25 cellular contexts compared by ENCODE assay signal in genomic region chr1:43874716-43875115, GRCh38. TPM values are rescaled to one million over a fixed set of nuclear protein-coding genes. Genes with fewer than 3 reads are reported as not detected.
DNase-seq lines count a peak whose midpoint lies in the region; ATAC-seq and TF ChIP-seq lines count a peak whose summit lies in the region.
"Had no signal": no experiment of that assay in that cellular context is flagged by ENCODE, and none has a peak within 500 bp of the region (broad histone marks: within the 10 kb centered on the region; RNA-seq: fewer than 3 reads in every experiment).

No MANE protein-coding gene starts in this region.

- H2AFZ ChIP-seq in SK-N-SH (ENCODE audit: low read depth): no peak overlapping the region
- H2AFZ ChIP-seq: GM23248 had no signal

- 90% methylated on average over 3 of the region's 3 CpGs for WGBS in SK-N-SH (ENCODE audit: low lambda C conversion rate)

- no peaks in the 10 kb centered on the region for H3K79me2 ChIP-seq in SK-N-SH (ENCODE audit: insufficient read depth)

- H3K9me2 ChIP-seq in SK-N-SH: no peaks in the 10 kb centered on the region

- H3K4me3 ChIP-seq in mucosa of descending colon (no peak overlapping the region), HAP-1 (no peak overlapping the region), SK-N-SH (ENCODE audit: low read depth in 2 of 2, low read length in 1 of 2) (no peak overlapping the region)
- H3K4me3 ChIP-seq: GM12878, GM23248 had no signal

- H3K9ac ChIP-seq in SK-N-SH: no peak overlapping the region
- H3K9ac ChIP-seq: GM23248 had no signal

- no peaks in the 10 kb centered on the region for H3K4me1 ChIP-seq in mucosa of descending colon (ENCODE audit: low read depth)
- H3K4me1 ChIP-seq in HAP-1: no peaks in the 10 kb centered on the region
- peaks cover 0 to 9% of the 10 kb centered on the region in 2 experiments; a peak in 1 of 4 replicates for H3K4me1 ChIP-seq in SK-N-SH (ENCODE audit: control insufficient read depth in 1 of 2, insufficient read depth in 2 of 2, low read depth in 1 of 2, low read length in 1 of 2)
- H3K4me1 ChIP-seq: BE2C had no signal

- H4K20me1 ChIP-seq in SK-N-SH (ENCODE audit: insufficient read depth): peaks cover 16% of the 10 kb centered on the region

- in situ Hi-C loops in HAP-1 (cut with MboI; ENCODE audit: low sequenced_read_pairs): no loop called here

- H3K27ac ChIP-seq in 22Rv1: peak overlapping the region; percentile 17; the same call in 1 of the 2 replicates
- H3K27ac ChIP-seq in SK-N-SH (ENCODE audit: low read depth in 2 of 2, low read length in 1 of 2): no peak overlapping the region
- H3K27ac ChIP-seq: GM23248 had no signal

- ATAC-seq in mucosa of descending colon: peak; percentile 32
- ATAC-seq: GM12878 had no signal

- TF ChIP-seq EP300 in SK-N-SH (IDR thresholded peaks at IDR 0.05; ENCODE audit: borderline replicate concordance in 1 of 2, low read depth in 1 of 2, low read length in 1 of 2): no peak

- POLR2A ChIA-PET in SK-N-SH (lab: Yijun Ruan, JAX): no interaction called here

- H3K9me3 ChIP-seq in mucosa of descending colon (no peaks in the 10 kb centered on the region), HAP-1 (no peaks in the 10 kb centered on the region), SK-N-SH (no peaks in the 10 kb centered on the region)
- H3K9me3 ChIP-seq: BE2C had no signal

- intact Hi-C loops in mucosa of descending colon (cut with DNase I, micrococcal nuclease): no loop called here

- H3F3A ChIP-seq in SK-N-SH (replicated peaks; ENCODE audit: insufficient read depth): peaks cover 10% of the 10 kb centered on the region

- TF ChIP-seq RAD21 in SK-N-SH (IDR thresholded peaks at IDR 0.05; ENCODE audit: low read length): no peak

- H3K36me3 ChIP-seq in mucosa of descending colon (ENCODE audit: low read depth) (no peaks in the 10 kb centered on the region), HAP-1 (replicated peaks) (no peaks in the 10 kb centered on the region), SK-N-SH (replicated peaks in 1 of 2; ENCODE audit: control insufficient read depth in 1 of 2, insufficient read depth in 2 of 2, low read length in 1 of 2) (no peaks in the 10 kb centered on the region)
- H3K36me3 ChIP-seq: BE2C had no signal

- H3K4me2 ChIP-seq in SK-N-SH: no peak overlapping the region

- DNase-seq in HuH-7.5 (ENCODE audit: low spot score) (peak; percentile 25), amniotic epithelial cell (ENCODE audit: low read depth) (peak; percentile 27), mucosa of descending colon (no peak), HAP-1 (ENCODE audit: low spot score in 2 of 2) (no peak), superior temporal gyrus (ENCODE audit: extremely low spot score) (no peak), SK-N-SH (no peak)
- DNase-seq: BE2C; C1 segment of cervical spinal cord; CD4-positive, CD25-positive, alpha-beta regulatory T cell; CD8-positive, alpha-beta memory T cell; COR-L47; DMS 273 treated with DMSO at 0.1 percent for 48 hours; DMS53; DND-41; EL; GM23248; HCEC 1CT; HFFc6; KG1 had no signal

- TF ChIP-seq CTCF in 22Rv1 (IDR thresholded peaks at IDR 0.05) (no peak), mucosa of descending colon (IDR thresholded peaks at IDR 0.05) (no peak), SK-N-SH (IDR thresholded peaks at IDR 0.05) (no peak)

- CTCF ChIA-PET in SK-N-SH (lab: Yijun Ruan, JAX): interaction anchor here (0.9 to 3.9 kb wide), 4 partner anchors 11 to 112 kb away, joined by 3 to 12 read pairs (median 5); no protein-coding TSS in a partner anchor

- no peaks in the 10 kb centered on the region for H3K27me3 ChIP-seq in HAP-1 (ENCODE audit: low read depth)
- no peaks in the 10 kb centered on the region for H3K27me3 ChIP-seq in SK-N-SH (ENCODE audit: insufficient read depth)
- H3K27me3 ChIP-seq: BE2C had no signal

TF ChIP-seq in SK-N-SH, 30 proteins besides CTCF, POLR2A, EP300 and RAD21:
- no peak for TF ChIP-seq RFX5 (IDR thresholded peaks at IDR 0.05; ENCODE audit: low read length)
- TF ChIP-seq USF1 (IDR thresholded peaks at IDR 0.05; ENCODE audit: borderline replicate concordance, low read depth): no peak
- TF ChIP-seq ELF1 (IDR thresholded peaks at IDR 0.05): no peak
- TF ChIP-seq GABPA (IDR thresholded peaks at IDR 0.05; ENCODE audit: low read depth): no peak
- TF ChIP-seq CHD2 (IDR thresholded peaks at IDR 0.05; ENCODE audit: low read length, partially characterized antibody): no peak
- no peak for TF ChIP-seq TAF1 (IDR thresholded peaks at IDR 0.05; ENCODE audit: borderline replicate concordance, low read depth, low read length)
- TF ChIP-seq GATA2 (CRISPR knock-in tag; IDR thresholded peaks at IDR 0.05): no peak
- TF ChIP-seq MAX (IDR thresholded peaks at IDR 0.05; ENCODE audit: low read depth): no peak
- no peak for TF ChIP-seq POLR2AphosphoS5 (IDR thresholded peaks at IDR 0.05; ENCODE audit: low read depth, low read length)
- TF ChIP-seq JUND (IDR thresholded peaks at IDR 0.05): no peak
- no peak for TF ChIP-seq MEF2A (IDR thresholded peaks at IDR 0.05; ENCODE audit: borderline replicate concordance, low read depth)
- no peak for TF ChIP-seq PBX3 (IDR thresholded peaks at IDR 0.05)

RNA-seq across cellular contexts. Expression of gene ARTN, which starts 58.9 kb away (rescaled TPM):
- total RNA-seq in mucosa of descending colon: 10 to 100 TPM in 1 of 3 donors, 1 to 10 TPM in 2; 6.9 to 14.2 (median 7.4) TPM
- 0.26 and 0.69 TPM in 2 replicates for polyA plus RNA-seq in SK-N-SH (2012; rRNA removed)
- 0.17 TPM in 1 of 2 replicates, not detected in the other for polyA plus RNA-seq in SK-N-SH (2012; cell fraction: cytosol; rRNA removed)
- 3.6 and 6.6 TPM in 2 replicates for polyA plus RNA-seq in SK-N-SH (2012; cell fraction: nucleus; rRNA removed)
- total RNA-seq: A172, G401, HT-29 had no signal
- polyA plus RNA-seq: CD4-positive, CD25-positive, alpha-beta regulatory T cell; CD8-positive, alpha-beta memory T cell; GM23248; IgD-negative memory B cell had no signal

Comparison
In these comparisons a context has a peak if more than half of its experiments do, and no peak if none do; other contexts are left out.
1. DNase-seq: peak in HuH-7.5 (single experiment) and amniotic epithelial cell (single experiment); none in mucosa of descending colon (0 of 3), HAP-1 (0 of 2), superior temporal gyrus (single experiment) and SK-N-SH (single experiment).